In genomic region chr20:57460781-57461465, GRCh38 we compare ENCODE assay signal across 1 cellular context.
TF ChIP-seq lines count a peak whose summit lies in the region.

No MANE protein-coding gene starts in this region.

TF ChIP-seq in K562, 482 proteins besides CTCF, POLR2A, EP300 and RAD21 (continued from another document and continues in another):
- TF ChIP-seq ZNF449 (CRISPR knock-in tag; IDR thresholded peaks at IDR 0.05) (no peak), TFAP4 (CRISPR knock-in tag; IDR thresholded peaks at IDR 0.05; ENCODE audit: borderline replicate concordance) (peak; percentile 52; the same call in 1 of the 2 replicates), CBFA2T3 (IDR thresholded peaks at IDR 0.05) (peak; percentile 73), RFX1 (IDR thresholded peaks at IDR 0.05) (peak; percentile 27; the same call in 1 of the 2 replicates), NFXL1 (CRISPR knock-in tag; IDR thresholded peaks at IDR 0.05) (no peak), LEF1 (IDR thresholded peaks at IDR 0.05) (no peak), GABPB1 (CRISPR knock-in tag; IDR thresholded peaks at IDR 0.05) (peak; percentile 27; the same call in 1 of the 2 replicates), MLLT1 (IDR thresholded peaks at IDR 0.05) (no peak), PCBP1 (IDR thresholded peaks at IDR 0.05; ENCODE audit: low read depth, low read length, poor library complexity, severe bottlenecking) (no peak), SMARCA5 (IDR thresholded peaks at IDR 0.05) (no peak), TCF3 (CRISPR knock-in tag; IDR thresholded peaks at IDR 0.05) (peak; percentile 76), RBM25 (IDR thresholded peaks at IDR 0.05; ENCODE audit: low read depth, low read length, severe bottlenecking) (peak; percentile 50), SOX6 (IDR thresholded peaks at IDR 0.05) (peak; percentile 89), ELK3 (CRISPR knock-in tag; IDR thresholded peaks at IDR 0.05) (no peak), RBM14 (IDR thresholded peaks at IDR 0.05; ENCODE audit: borderline replicate concordance, insufficient read depth, low read depth, low read length) (no peak), FOS (IDR thresholded peaks at IDR 0.05; ENCODE audit: extremely low read depth, insufficient read length) (peak; percentile 24), ZNF518B (CRISPR knock-in tag; IDR thresholded peaks at IDR 0.05) (no peak), MEIS2 (IDR thresholded peaks at IDR 0.05; ENCODE audit: partially characterized antibody) (peak; percentile 66), CBFA2T2 (conservative IDR thresholded peaks at IDR 0.05) (peak; percentile 36), ZNF717 (CRISPR knock-in tag; IDR thresholded peaks at IDR 0.05) (no peak), SP1 (CRISPR knock-in tag; IDR thresholded peaks at IDR 0.05) (no peak), TSC22D4 (tag; IDR thresholded peaks at IDR 0.05) (no peak), CTBP1 (IDR thresholded peaks at IDR 0.05; ENCODE audit: borderline replicate concordance) (peak; percentile 20; the same call in 1 of the 2 replicates), MAX (CRISPR knock-in tag; IDR thresholded peaks at IDR 0.05) (0 out of 2 replicates have a peak, but pooled peaks have one; percentile 17), ZNF592 (IDR thresholded peaks at IDR 0.05) (peak; percentile 49; the same call in 1 of the 2 replicates), MEF2D (tag; conservative IDR thresholded peaks at IDR 0.05; ENCODE audit: low read depth) (no peak), ZNF668 (CRISPR knock-in tag; IDR thresholded peaks at IDR 0.05) (no peak), MGA (IDR thresholded peaks at IDR 0.05) (0 out of 2 replicates have a peak, but pooled peaks have one; percentile 21), EGR1 (conservative IDR thresholded peaks at IDR 0.05) (peak; percentile 45; the same call in 1 of the 2 replicates), SNRNP70 (optimal IDR thresholded peaks at IDR 0.05; ENCODE audit: low read depth, low read length) (no peak)
